8 cellular contexts compared by ENCODE assay signal in genomic region chr14:96038558-96038919, GRCh38. TPM values are rescaled to one million over a fixed set of nuclear protein-coding genes. Genes with fewer than 3 reads are reported as not detected.
DNase-seq lines count a peak whose midpoint lies in the region; ATAC-seq and TF ChIP-seq lines count a peak whose summit lies in the region.

No MANE protein-coding gene starts in this region.

- H3K18ac ChIP-seq in mesenchymal stem cell (ENCODE audit: low read depth in 1 of 2, low read length in 2 of 2), result peak overlapping the region in 1 of 2 experiments; percentile 56

- H3K4me3 ChIP-seq in ACC112 (ENCODE audit: low read depth, low read length) (peak overlapping the region; percentile 92), H7 (ENCODE audit: insufficient read depth, low read depth, low read length) (peak overlapping the region; percentile 86), mesenchymal stem cell (ENCODE audit: insufficient read depth in 1 of 2, low read depth in 1 of 2, low read length in 2 of 2) (peak overlapping the region; percentile 66 to 79)

- H3K4me3 Mint-ChIP-seq in activated naive CD8-positive, alpha-beta T cell treated with anti-CD3 and anti-CD28 coated beads, Interleukin-2, amount 10 ng/mL, durations not matched to agents 7 days and 5 days, result peak overlapping the region; percentile 44

- no peak for ATAC-seq in activated naive CD8-positive, alpha-beta T cell treated with anti-CD3 and anti-CD28 coated beads, Interleukin-2, amount 10 ng/mL, durations not matched to agents 7 days and 5 days (ENCODE audit: low read depth)
- no peak for ATAC-seq in GM21619 (IDR thresholded peaks at IDR 0.05; ENCODE audit: unreplicated experiment)

- H3K4me1 ChIP-seq in ACC112 (ENCODE audit: control insufficient read depth, insufficient read depth, low read length, unreplicated experiment), result peaks cover 19% of the 10 kb centered on the region
- peaks cover 25% of the 10 kb centered on the region for H3K4me1 ChIP-seq in mesenchymal stem cell (ENCODE audit: control insufficient read depth, insufficient read depth, low read depth, low read length)

- no peak overlapping the region for H4K8ac ChIP-seq in mesenchymal stem cell (ENCODE audit: low read length)

- no peak overlapping the region for H3K14ac ChIP-seq in mesenchymal stem cell (ENCODE audit: low read length in 2 of 2)

- H3K27ac Mint-ChIP-seq in activated naive CD8-positive, alpha-beta T cell treated with anti-CD3 and anti-CD28 coated beads, Interleukin-2, amount 10 ng/mL, durations not matched to agents 7 days and 5 days, result no peak overlapping the region

- H3K27ac ChIP-seq in ACC112 (ENCODE audit: low read depth, low read length) (no peak overlapping the region), mesenchymal stem cell (ENCODE audit: low read length, poor library complexity, severe bottlenecking) (no peak overlapping the region)

- H3K36me3 ChIP-seq in ACC112 (ENCODE audit: insufficient read depth, low read length) (no peaks in the 10 kb centered on the region), H7 (replicated peaks; ENCODE audit: control insufficient read depth, insufficient read depth, low read length) (no peaks in the 10 kb centered on the region), mesenchymal stem cell (ENCODE audit: control insufficient read depth in 1 of 2, insufficient read depth in 2 of 2, low read depth in 1 of 2, low read length in 2 of 2) (peaks cover 10 to 11% of the 10 kb centered on the region in 2 experiments)

- peaks cover 51% of the 10 kb centered on the region for H3K27me3 Mint-ChIP-seq in activated naive CD8-positive, alpha-beta T cell treated with anti-CD3 and anti-CD28 coated beads, Interleukin-2, amount 10 ng/mL, durations not matched to agents 7 days and 5 days

- peak overlapping the region in 1 of 2 experiments; percentile 19 for H2BK12ac ChIP-seq in mesenchymal stem cell (ENCODE audit: low read length in 2 of 2)

- H3K9ac ChIP-seq in mesenchymal stem cell (ENCODE audit: low read length), result peak overlapping the region; percentile 64

- H3K23ac ChIP-seq in mesenchymal stem cell (ENCODE audit: low read length in 2 of 2), result peak overlapping the region in 1 of 2 experiments; percentile 23

- DNase-seq in H7 (peak; percentile 48), mesenchymal stem cell (no peak), GM10266 (ENCODE audit: extremely low spot score) (no peak), medulla oblongata (ENCODE audit: extremely low spot score) (no peak), retina (no peak)
- DNase-seq in activated naive CD8-positive, alpha-beta T cell treated with anti-CD3 and anti-CD28 coated beads, Interleukin-2, amount 10 ng/mL, durations not matched to agents 7 days and 5 days, result no peak

- no peaks in the 10 kb centered on the region for H3K36me3 Mint-ChIP-seq in activated naive CD8-positive, alpha-beta T cell treated with anti-CD3 and anti-CD28 coated beads, Interleukin-2, amount 10 ng/mL, durations not matched to agents 7 days and 5 days

- H2BK5ac ChIP-seq in mesenchymal stem cell (ENCODE audit: low read depth, low read length, poor library complexity, severe bottlenecking), result no peak overlapping the region

- H2AFZ ChIP-seq in ACC112 (ENCODE audit: low read length, unreplicated experiment), result peak overlapping the region; percentile 80
- H2AFZ ChIP-seq in mesenchymal stem cell (ENCODE audit: low read depth, low read length), result peak overlapping the region; percentile 18

- H3K9me3 Mint-ChIP-seq in activated naive CD8-positive, alpha-beta T cell treated with anti-CD3 and anti-CD28 coated beads, Interleukin-2, amount 10 ng/mL, durations not matched to agents 7 days and 5 days, result no peaks in the 10 kb centered on the region

- no peak overlapping the region for H2BK15ac ChIP-seq in mesenchymal stem cell (ENCODE audit: low read depth, poor library complexity, severe bottlenecking)

- H3K27me3 ChIP-seq in ACC112 (ENCODE audit: insufficient read depth, low read length) (peaks cover 15% of the 10 kb centered on the region; the same call in 1 of the 2 replicates), H7 (ENCODE audit: control insufficient read depth, insufficient read depth, low read length) (peaks cover 41% of the 10 kb centered on the region), mesenchymal stem cell (ENCODE audit: control insufficient read depth in 1 of 2, insufficient read depth in 1 of 2, low read length in 2 of 2) (no peaks in the 10 kb centered on the region)

- POLR2A ChIA-PET in activated naive CD8-positive, alpha-beta T cell treated with anti-CD3 and anti-CD28 coated beads, Interleukin-2, amount 10 ng/mL, durations not matched to agents 7 days and 5 days (lab: Charles Lee), result no interaction called here

- TF ChIP-seq CTCF in GM10266 (IDR thresholded peaks at IDR 0.05; ENCODE audit: control insufficient read depth, insufficient read depth, low read depth, missing control alignments), result no peak

- no peak overlapping the region for H3K4ac ChIP-seq in mesenchymal stem cell (ENCODE audit: low read depth in 1 of 2, low read length in 2 of 2)

- H2BK120ac ChIP-seq in mesenchymal stem cell (ENCODE audit: low read depth, low read length), result no peak overlapping the region

- H3K79me1 ChIP-seq in mesenchymal stem cell (replicated peaks; ENCODE audit: low read length, poor library complexity, severe bottlenecking), result peaks cover 22% of the 10 kb centered on the region

- no peak overlapping the region for H4K91ac ChIP-seq in mesenchymal stem cell (ENCODE audit: low read length)

- WGBS in mesenchymal stem cell, result 55% methylated on average over 10 of the region's 10 CpGs

- H3K79me2 ChIP-seq in ACC112 (ENCODE audit: control insufficient read depth, insufficient read depth, low read length, unreplicated experiment), result peaks cover 27% of the 10 kb centered on the region

- H3K9me3 ChIP-seq in mesenchymal stem cell (ENCODE audit: control insufficient read depth, low read length), result no peaks in the 10 kb centered on the region

- no peak overlapping the region for H2AK5ac ChIP-seq in mesenchymal stem cell (ENCODE audit: low read length, severe bottlenecking)

- peaks cover 3% of the 10 kb centered on the region for H3K4me1 Mint-ChIP-seq in activated naive CD8-positive, alpha-beta T cell treated with anti-CD3 and anti-CD28 coated beads, Interleukin-2, amount 10 ng/mL, durations not matched to agents 7 days and 5 days

- H3K4me2 ChIP-seq in mesenchymal stem cell (ENCODE audit: low read length, poor library complexity, severe bottlenecking), result peak overlapping the region; percentile 98

RNA-seq across cellular contexts. Expression of gene C14orf132, which starts 0.6 kb away (rescaled TPM):
- total RNA-seq in H7 (2014; rRNA removed; shearing (Covaris generic)), result 12.1 and 12.5 TPM in 2 replicates
- total RNA-seq in activated naive CD8-positive, alpha-beta T cell treated with anti-CD3 and anti-CD28 coated beads, Interleukin-2, amount 10 ng/mL, durations not matched to agents 7 days and 5 days, result 1 to 10 TPM; 1.7 to 2.1 TPM
- 17.0 TPM for polyA plus RNA-seq in mesenchymal stem cell (2013, experiment 1 of 2)
- polyA plus RNA-seq in mesenchymal stem cell (2013, experiment 2 of 2), result 18.2 TPM
